In genomic region chr19:46118136-46118535, GRCh38 we compare ENCODE assay signal across 34 cellular contexts. TPM values are rescaled to one million over a fixed set of nuclear protein-coding genes. Genes with fewer than 3 reads are reported as not detected.
"Had no signal": no experiment of that assay in that cellular context is flagged by ENCODE, and none has a peak within 500 bp of the region (broad histone marks: within the 10 kb centered on the region; RNA-seq: fewer than 3 reads in every experiment).

No MANE protein-coding gene starts in this region.

- H3K9me3 ChIP-seq: esophagus squamous epithelium, mucosa of descending colon, thoracic aorta had no signal

- ATAC-seq: activated CD4-positive, CD25-positive, alpha-beta regulatory T cell treated with anti-CD3 and anti-CD28 coated beads, Interleukin-2, amount 50 U/mL, for 24 hours; activated CD8-positive, alpha-beta memory T cell treated with anti-CD3 and anti-CD28 coated beads, Interleukin-2, amount 10 ng/mL, durations not matched to agents 7 days and 5 days; gastroesophageal sphincter; left cardiac atrium; mucosa of descending colon; sciatic nerve; T-cell had no signal

- H3K27ac ChIP-seq: brain microvascular endothelial cell, gastroesophageal sphincter, spleen, thoracic aorta, VCaP had no signal

- H3K4me1 ChIP-seq: gastroesophageal sphincter, spleen had no signal

- H3K36me3 Mint-ChIP-seq: activated CD8-positive, alpha-beta memory T cell treated with anti-CD3 and anti-CD28 coated beads, Interleukin-2, amount 10 ng/mL, durations not matched to agents 7 days and 5 days; activated naive CD4-positive, alpha-beta T cell treated with anti-CD3 and anti-CD28 coated beads, Interleukin-2, amount 10 ng/mL, durations not matched to agents 7 days and 5 days; memory B cell; naive B cell; T-cell had no signal

- H3K9me3 Mint-ChIP-seq: activated CD4-positive, alpha-beta memory T cell treated with anti-CD3 and anti-CD28 coated beads, Interleukin-2, amount 10 ng/mL, durations not matched to agents 7 days and 5 days; activated CD4-positive, alpha-beta T cell treated with anti-CD3 and anti-CD28 coated beads, Interleukin-2, amount 10 ng/mL, durations not matched to agents 24 days and 14 days; activated naive CD4-positive, alpha-beta T cell treated with anti-CD3 and anti-CD28 coated beads, Interleukin-2, amount 10 ng/mL, durations not matched to agents 7 days and 5 days; memory B cell; T-cell; T-helper 2 cell treated with Interferon-gamma antibody and Interleukin-4, amounts not matched to agents 5 μg/mL and 100 μg/mL, for 36 hours had no signal

- DNase-seq: activated CD4-positive, alpha-beta memory T cell treated with anti-CD3 and anti-CD28 coated beads, Interleukin-2, amount 10 ng/mL, durations not matched to agents 7 days and 5 days; activated CD4-positive, alpha-beta T cell treated with anti-CD3 and anti-CD28 coated beads, Interleukin-2, amount 10 ng/mL, durations not matched to agents 24 days and 14 days; activated CD8-positive, alpha-beta memory T cell treated with anti-CD3 and anti-CD28 coated beads, Interleukin-2, amount 10 ng/mL, durations not matched to agents 7 days and 5 days; activated effector memory CD4-positive, alpha-beta T cell treated with anti-CD3 and anti-CD28 coated beads, Interleukin-2, amount 50 U/mL, for 16 hours; activated naive CD4-positive, alpha-beta T cell treated with anti-CD3 and anti-CD28 coated beads, Interleukin-2, amount 10 ng/mL, durations not matched to agents 7 days and 5 days; activated T-cell treated with anti-CD3 and anti-CD28 coated beads for 4 hours; amygdala; brain microvascular endothelial cell; central memory CD4-positive, alpha-beta T cell; effector memory CD4-positive, alpha-beta T cell; esophagus squamous epithelium; head of caudate nucleus; hypothalamus; left cardiac atrium; mucosa of descending colon; naive B cell; posterior cingulate gyrus; spleen; stimulated activated CD4-positive, alpha-beta T cell treated with anti-CD3 and anti-CD28 coated beads, Interleukin-4, amount 100 ng/mL, for 24 hours; stimulated activated naive CD4-positive, alpha-beta T cell treated with Interleukin-2 at 50 U/mL for 16 hours; T-cell had no signal

- H3K36me3 ChIP-seq: brain microvascular endothelial cell, esophagus squamous epithelium, gastroesophageal sphincter, spleen, thoracic aorta had no signal

- H3K4me3 ChIP-seq: esophagus squamous epithelium, gastroesophageal sphincter, mucosa of descending colon, spleen, thoracic aorta had no signal

- H3K4me3 Mint-ChIP-seq: activated CD4-positive, alpha-beta memory T cell treated with anti-CD3 and anti-CD28 coated beads, Interleukin-2, amount 10 ng/mL, durations not matched to agents 7 days and 5 days; activated CD4-positive, alpha-beta T cell treated with anti-CD3 and anti-CD28 coated beads, Interleukin-2, amount 10 ng/mL, durations not matched to agents 24 days and 14 days; activated CD8-positive, alpha-beta memory T cell treated with anti-CD3 and anti-CD28 coated beads, Interleukin-2, amount 10 ng/mL, durations not matched to agents 7 days and 5 days; activated naive CD4-positive, alpha-beta T cell treated with anti-CD3 and anti-CD28 coated beads, Interleukin-2, amount 10 ng/mL, durations not matched to agents 7 days and 5 days; memory B cell; naive B cell; neural crest cell; T-cell; T-helper 2 cell treated with Interferon-gamma antibody and Interleukin-4, amounts not matched to agents 5 μg/mL and 100 μg/mL, for 36 hours had no signal

- H3K27ac Mint-ChIP-seq: activated CD4-positive, alpha-beta memory T cell treated with anti-CD3 and anti-CD28 coated beads, Interleukin-2, amount 10 ng/mL, durations not matched to agents 7 days and 5 days; activated CD4-positive, alpha-beta T cell treated with anti-CD3 and anti-CD28 coated beads, Interleukin-2, amount 10 ng/mL, durations not matched to agents 24 days and 14 days; activated CD8-positive, alpha-beta memory T cell treated with anti-CD3 and anti-CD28 coated beads, Interleukin-2, amount 10 ng/mL, durations not matched to agents 7 days and 5 days; activated naive CD4-positive, alpha-beta T cell treated with anti-CD3 and anti-CD28 coated beads, Interleukin-2, amount 10 ng/mL, durations not matched to agents 7 days and 5 days; memory B cell; naive B cell; T-cell; T-helper 2 cell treated with Interferon-gamma antibody and Interleukin-4, amounts not matched to agents 5 μg/mL and 100 μg/mL, for 36 hours had no signal

- H3K4me1 Mint-ChIP-seq: activated naive CD4-positive, alpha-beta T cell treated with anti-CD3 and anti-CD28 coated beads, Interleukin-2, amount 10 ng/mL, durations not matched to agents 7 days and 5 days; memory B cell; naive B cell; T-cell had no signal

RNA-seq across cellular contexts. Expression of gene IGFL3, which starts 6.4 kb away (rescaled TPM):
- total RNA-seq: activated CD4-positive, alpha-beta memory T cell treated with anti-CD3 and anti-CD28 coated beads, Interleukin-2, amount 10 ng/mL, durations not matched to agents 7 days and 5 days; activated CD4-positive, alpha-beta T cell treated with anti-CD3 and anti-CD28 coated beads, Interleukin-2, amount 10 ng/mL, durations not matched to agents 24 days and 14 days; activated CD8-positive, alpha-beta memory T cell treated with anti-CD3 and anti-CD28 coated beads, Interleukin-2, amount 10 ng/mL, durations not matched to agents 7 days and 5 days; dermis microvascular lymphatic vessel endothelial cell; endothelial cell of umbilical vein; esophagus squamous epithelium; gastroesophageal sphincter; left cardiac atrium; liver; mucosa of descending colon; neural crest cell; omental fat pad; sciatic nerve; spleen; T-cell; thoracic aorta; ureter had no signal
- polyA plus RNA-seq: endothelial cell of umbilical vein, liver, spleen had no signal

RNA-seq across cellular contexts. Expression of gene IGFL2, which starts 29.9 kb away (rescaled TPM):
- total RNA-seq: activated CD4-positive, alpha-beta memory T cell treated with anti-CD3 and anti-CD28 coated beads, Interleukin-2, amount 10 ng/mL, durations not matched to agents 7 days and 5 days; activated CD8-positive, alpha-beta memory T cell treated with anti-CD3 and anti-CD28 coated beads, Interleukin-2, amount 10 ng/mL, durations not matched to agents 7 days and 5 days; dermis microvascular lymphatic vessel endothelial cell; endothelial cell of umbilical vein; esophagus squamous epithelium; gastroesophageal sphincter; left cardiac atrium; neural crest cell; spleen; ureter had no signal
- polyA plus RNA-seq: endothelial cell of umbilical vein, liver, spleen had no signal
